Comparison of ENCODE assay signal across 8 cellular contexts in the genomic region with DNA sequence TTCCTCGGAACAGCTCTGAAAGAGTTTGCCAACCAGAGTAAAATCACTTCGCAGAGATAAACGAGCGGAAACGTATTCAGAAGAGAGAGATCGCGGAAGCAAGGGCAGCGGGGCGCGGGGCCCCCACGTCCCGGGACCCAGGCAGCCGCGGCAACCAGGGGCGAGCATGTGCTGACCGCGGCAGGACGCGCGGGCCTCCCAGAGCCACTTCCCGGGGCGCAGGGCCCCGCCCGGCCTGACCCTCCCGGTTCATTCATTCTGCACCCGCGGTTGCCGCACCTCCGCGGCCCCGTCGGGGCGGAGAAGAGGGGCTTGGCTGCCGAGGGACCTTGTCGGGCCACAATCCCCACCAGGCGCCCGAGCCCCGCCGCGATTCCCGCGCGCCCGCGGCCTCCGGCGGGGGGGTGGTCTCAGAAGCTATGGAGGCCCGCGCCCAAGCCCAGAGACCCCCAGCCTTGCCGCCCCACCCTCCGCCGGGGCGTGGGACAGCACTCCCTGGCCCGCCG. TPM values are rescaled to one million over a fixed set of nuclear protein-coding genes. Genes with fewer than 3 reads are reported as not detected.
A peak's percentile ranks its signal among the peaks of the same experiment; 100 is the strongest.
DNase-seq lines count a peak whose midpoint lies in the region; ATAC-seq and TF ChIP-seq lines count a peak whose summit lies in the region.

No MANE protein-coding gene starts in this region.

- peak overlapping the region; percentile 83 for H2AFZ ChIP-seq in DND-41 (ENCODE audit: low read depth, low read length)

- TF ChIP-seq CTCF in DND-41 (IDR thresholded peaks at IDR 0.05; ENCODE audit: borderline replicate concordance, extremely low read depth, low read length, poor library complexity, severe bottlenecking) (no peak), coronary artery (IDR thresholded peaks at IDR 0.05) (no peak), lung (IDR thresholded peaks at IDR 0.05; ENCODE audit: control extremely low read depth, extremely low read depth) (no peak)

- DNase-seq in DND-41: peak; percentile 50
- DNase-seq in activated CD4-positive, CD25-positive, alpha-beta regulatory T cell treated with anti-CD3 and anti-CD28 coated beads, Interleukin-2, amount 50 U/mL, for 72 hours: peak; percentile 53
- peak; percentile 76 for DNase-seq in coronary artery (ENCODE audit: low spot score)
- DNase-seq in lung (ENCODE audit: low spot score): no peak
- peak; percentile 18 to 73 (median 42) for DNase-seq in stimulated activated naive CD4-positive, alpha-beta T cell (lab: John Stamatoyannopoulos, UW)
- DNase-seq in NCI-H2107 treated with DMSO at 0.1 percent for 48 hours (lab: John Stamatoyannopoulos, UW; ENCODE audit: unreplicated experiment): no peak

- H4K20me1 ChIP-seq in DND-41 (ENCODE audit: insufficient read depth, low read length): peaks cover 48% of the 10 kb centered on the region

- peak overlapping the region; percentile 72 for H3K4me2 ChIP-seq in DND-41 (ENCODE audit: insufficient read depth, low read length)

- H3K9me3 ChIP-seq in DND-41 (ENCODE audit: insufficient read depth, low read length, severe bottlenecking) (no peaks in the 10 kb centered on the region), lung (ENCODE audit: control insufficient read depth in 2 of 2, insufficient read depth in 1 of 2, low read length in 1 of 2) (no peaks in the 10 kb centered on the region)

- H3K27ac ChIP-seq in DND-41 (ENCODE audit: low read length) (peak overlapping the region; percentile 89), coronary artery (peak overlapping the region; percentile 95 to 97), lung (ENCODE audit: low read depth in 1 of 2, low read length in 1 of 2) (peak overlapping the region; percentile 95 to 98)

- ATAC-seq in DND-41 (ENCODE audit: insufficient read depth, low read depth) (peak; percentile 15; the same call in 2 of the 3 replicates), HG03354 (IDR thresholded peaks at IDR 0.05; ENCODE audit: poor library complexity, severe bottlenecking, unreplicated experiment) (peak; percentile 9), lung (ENCODE audit: insufficient read depth, low FRiP score) (no peak), HG03457 (IDR thresholded peaks at IDR 0.05; ENCODE audit: unreplicated experiment) (no peak)

- WGBS in lung, 2 donors: 0% methylated on average over 42 to 55 of the region's 55 CpGs

- peak overlapping the region; percentile 95 for H3K9ac ChIP-seq in DND-41 (ENCODE audit: low read depth, low read length)

- H3K4me1 ChIP-seq in DND-41 (ENCODE audit: insufficient read depth, low read length): peaks cover 55% of the 10 kb centered on the region
- H3K4me1 ChIP-seq in lung (ENCODE audit: control insufficient read depth in 2 of 2, insufficient read depth in 2 of 2, low read length in 2 of 2): peaks cover 8 to 27% of the 10 kb centered on the region in 2 donors

- peak overlapping the region; percentile 76 to 79 for H3K4me3 ChIP-seq in DND-41 (ENCODE audit: low read depth in 1 of 2, low read length in 2 of 2)
- peak overlapping the region; percentile 100 for H3K4me3 ChIP-seq in coronary artery
- H3K4me3 ChIP-seq in lung: peak overlapping the region; percentile 92

- no peaks in the 10 kb centered on the region for H3K36me3 ChIP-seq in DND-41 (ENCODE audit: insufficient read depth, low read length)
- no peaks in the 10 kb centered on the region for H3K36me3 ChIP-seq in lung (ENCODE audit: control insufficient read depth in 2 of 2, insufficient read depth in 2 of 2, low read length in 2 of 2)

- peaks cover 56% of the 10 kb centered on the region for H3K79me2 ChIP-seq in DND-41 (ENCODE audit: insufficient read depth, low read length)

- H3K27me3 ChIP-seq in DND-41 (ENCODE audit: insufficient read depth, low read length, poor library complexity) (no peaks in the 10 kb centered on the region), lung (ENCODE audit: control insufficient read depth, insufficient read depth) (no peaks in the 10 kb centered on the region)

RNA-seq across cellular contexts. Expression of gene UBE2N, which starts 0.6 kb away (rescaled TPM):
- total RNA-seq in lung: 10 to 100 TPM; 87.4 to 89.4 TPM
- 10 to 100 TPM; 65.1 to 72.2 TPM for polyA plus RNA-seq in lung

RNA-seq across cellular contexts. Expression of gene MRPL42, which starts 26.1 kb away (rescaled TPM):
- 10 to 100 TPM; 51.6 to 65.7 TPM for total RNA-seq in lung
- 10 to 100 TPM; 27.5 to 35.6 TPM for polyA plus RNA-seq in lung

Comparison
In these comparisons a context has a peak if more than half of its experiments do, and no peak if none do; other contexts are left out.
1. ATAC-seq: peak in DND-41 (single experiment) and HG03354 (single experiment); none in lung (single experiment) and HG03457 (single experiment).
2. DNase-seq: peak in DND-41 (single experiment), activated CD4-positive, CD25-positive, alpha-beta regulatory T cell treated with anti-CD3 and anti-CD28 coated beads, Interleukin-2, amount 50 U/mL, for 72 hours (single experiment), coronary artery (single experiment) and stimulated activated naive CD4-positive, alpha-beta T cell (6 of 6); none in lung (single experiment) and NCI-H2107 treated with DMSO at 0.1 percent for 48 hours (single experiment).
3. Peak in every context shown above with its lines, with median percentiles within 50 percentile points of each other: H3K27ac ChIP-seq and H3K4me3 ChIP-seq.